ENCODE assay signal across 11 cellular contexts in genomic region chrX:3017492-3017891, GRCh38. TPM values are rescaled to one million over a fixed set of nuclear protein-coding genes. Genes with fewer than 3 reads are reported as not detected.
"Had no signal": no experiment of that assay in that cellular context is flagged by ENCODE, and none has a peak within 500 bp of the region (broad histone marks: within the 10 kb centered on the region; RNA-seq: fewer than 3 reads in every experiment).

No MANE protein-coding gene starts in this region.

- H2AFZ ChIP-seq: GM23338 had no signal

- H3K27ac ChIP-seq: HL-60, KMS-11 had no signal

- H3K4me2 ChIP-seq: GM23338, KMS-11 had no signal

- DNase-seq: H9, HCEC 1CT, HFFc6, IMR-90, Karpas-422, KBM-7 had no signal

- H3K4me3 Mint-ChIP-seq: GM23338, H9, HFFc6 had no signal

- H3K4me1 Mint-ChIP-seq: GM23338, H9 had no signal

- H3K9ac ChIP-seq: KMS-11 had no signal

- H3K27ac Mint-ChIP-seq: GM23338, HFFc6 had no signal

- H3K4me3 ChIP-seq: GM23338 had no signal

- H3K9me3 Mint-ChIP-seq: GM23338, HFFc6 had no signal

RNA-seq across cellular contexts. Expression of gene ARSH, which starts 11.1 kb away (rescaled TPM):
- total RNA-seq: GM23338, H4, H9, HFFc6, HT1080, IMR-90 had no signal
- polyA plus RNA-seq: GM23338, IMR-90 had no signal

RNA-seq across cellular contexts. Expression of gene ARSF, which starts 23.8 kb away (rescaled TPM):
- total RNA-seq: GM23338, H4, H9, HFFc6, HT1080, IMR-90 had no signal
- polyA plus RNA-seq: GM23338, IMR-90 had no signal
